In the genomic region with DNA sequence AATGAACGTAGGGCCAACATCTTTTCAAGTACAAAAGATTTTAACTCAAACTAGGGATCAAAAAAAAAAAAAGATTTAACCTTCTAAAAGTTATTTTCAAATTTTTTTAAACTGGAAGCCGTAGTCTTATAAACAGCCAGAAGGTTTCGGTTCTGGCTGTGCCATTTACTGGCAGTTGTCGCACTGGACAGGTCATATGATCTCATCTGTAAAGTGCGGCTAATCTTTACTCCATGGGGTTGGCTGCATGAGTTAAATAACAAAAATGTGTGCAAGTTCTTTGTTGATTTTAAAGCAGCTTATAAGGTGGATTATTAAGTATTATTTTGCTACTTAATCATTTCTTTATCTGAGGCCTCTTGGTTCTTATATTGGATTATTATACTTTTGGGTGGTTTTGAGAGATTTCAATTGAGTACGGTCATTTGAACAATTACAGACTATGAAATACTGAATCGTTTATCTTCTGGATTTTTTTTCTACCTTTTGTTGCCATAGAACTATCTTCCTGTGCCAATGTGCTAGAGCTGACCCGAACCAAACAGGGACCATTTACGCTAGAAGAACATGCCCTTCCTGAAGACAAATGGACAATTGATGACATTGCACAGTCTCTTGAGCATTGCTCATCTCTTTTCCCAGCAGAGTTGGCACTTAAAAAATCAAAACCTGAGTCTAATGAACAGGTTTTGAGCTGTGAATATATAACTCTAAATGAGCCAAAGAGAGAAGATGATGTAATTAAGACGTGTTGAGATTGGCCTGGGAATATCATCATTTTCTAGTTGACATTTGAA, we compare ENCODE assay signal across 25 cellular contexts. TPM values are rescaled to one million over a fixed set of nuclear protein-coding genes. Genes with fewer than 3 reads are reported as not detected.
DNase-seq lines count a peak whose midpoint lies in the region; ATAC-seq and TF ChIP-seq lines count a peak whose summit lies in the region.
"Had no signal": no experiment of that assay in that cellular context is flagged by ENCODE, and none has a peak within 500 bp of the region (broad histone marks: within the 10 kb centered on the region; RNA-seq: fewer than 3 reads in every experiment).

No MANE protein-coding gene starts in this region.

- H3K4me1 ChIP-seq in right atrium auricular region (no peaks in the 10 kb centered on the region), heart right ventricle (peaks cover 0 to 17% (median 0%) of the 10 kb centered on the region in 9 donors), ovary (ENCODE audit: insufficient read depth) (no peaks in the 10 kb centered on the region)
- H3K4me1 ChIP-seq: ascending aorta; BLaER1 treated with 17β-estradiol and CSF1 and Interleukin-3, amounts not matched to agents 10 nM and 100 nM; Caco-2; parathyroid adenoma; upper lobe of right lung had no signal

- H3K27ac ChIP-seq in right atrium auricular region (no peak overlapping the region), heart right ventricle (peak overlapping the region in 6 of 10 donors; percentile 8 to 65 (median 41)), ovary (peak overlapping the region in 1 of 2 donors; percentile 66)
- H3K27ac ChIP-seq: ascending aorta; BLaER1 treated with 17β-estradiol and CSF1 and Interleukin-3, amounts not matched to agents 10 nM and 100 nM; parathyroid adenoma; skin epidermis; upper lobe of right lung had no signal

- H3K4me3 ChIP-seq in right atrium auricular region (no peak overlapping the region), heart right ventricle (no peak overlapping the region), ovary (peak overlapping the region; percentile 19)
- H3K4me3 ChIP-seq: BLaER1 treated with 17β-estradiol and CSF1 and Interleukin-3, amounts not matched to agents 10 nM and 100 nM; HAP-1; skin epidermis; upper lobe of right lung had no signal

- 79 to 84% methylated on average over 10 of the region's 10 CpGs for WGBS in heart right ventricle, 2 donors
- WGBS in ovary, 3 donors: 24 to 34% (median 30%) methylated on average over 10 of the region's 10 CpGs

- no peak for TF ChIP-seq POLR2A in ovary (IDR thresholded peaks at IDR 0.05)

- intact Hi-C loops in Right ventricle myocardium superior (cut with DNase I) (no loop called here), heart right ventricle (cut with DNase I) (no loop called here), ovary (cut with DNase I) (no loop called here)

- H3K36me3 ChIP-seq in right atrium auricular region: no peaks in the 10 kb centered on the region
- peaks cover 0 to 27% (median 3%) of the 10 kb centered on the region in 9 donors for H3K36me3 ChIP-seq in heart right ventricle
- no peaks in the 10 kb centered on the region for H3K36me3 ChIP-seq in ovary
- H3K36me3 ChIP-seq: ascending aorta had no signal

- H3K27me3 ChIP-seq in right atrium auricular region: no peaks in the 10 kb centered on the region
- no peaks in the 10 kb centered on the region for H3K27me3 ChIP-seq in heart right ventricle
- H3K27me3 ChIP-seq in ovary: no peaks in the 10 kb centered on the region
- H3K27me3 ChIP-seq: ascending aorta; BLaER1 treated with 17β-estradiol and CSF1 and Interleukin-3, amounts not matched to agents 10 nM and 100 nM; upper lobe of right lung had no signal

- no peak for TF ChIP-seq CTCF in right atrium auricular region (IDR thresholded peaks at IDR 0.05)
- TF ChIP-seq CTCF in heart right ventricle (IDR thresholded peaks at IDR 0.05): no peak
- TF ChIP-seq CTCF in ovary (IDR thresholded peaks at IDR 0.05): no peak

- no peak for TF ChIP-seq EP300 in ovary (IDR thresholded peaks at IDR 0.05)

- DNase-seq in Right ventricle myocardium superior: no peak
- DNase-seq in right atrium auricular region (ENCODE audit: low spot score): no peak
- DNase-seq in heart right ventricle: no peak
- DNase-seq in ovary: no peak
- DNase-seq in AG08396 (ENCODE audit: low spot score): no peak
- DNase-seq in NCI-H446 treated with DMSO at 0.1 percent for 48 hours (lab: John Stamatoyannopoulos, UW): no peak
- DNase-seq: activated CD4-positive, alpha-beta memory T cell treated with anti-CD3 and anti-CD28 coated beads for 36 hours; activated naive CD8-positive, alpha-beta T cell treated with anti-CD3 and anti-CD28 coated beads for 36 hours; Caco-2; central memory CD4-positive, alpha-beta T cell; DMS79; natural killer cell; NCI-H226; OCI-M1; SIG-M5; stimulated activated CD4-positive, alpha-beta T cell treated with anti-CD3 and anti-CD28 coated beads, Interleukin-2, amount 100 ng/mL, for 24 hours; T-cell; upper lobe of right lung had no signal

- H3K9me3 ChIP-seq in right atrium auricular region: no peaks in the 10 kb centered on the region
- H3K9me3 ChIP-seq in heart right ventricle: no peaks in the 10 kb centered on the region
- H3K9me3 ChIP-seq in ovary: no peaks in the 10 kb centered on the region
- H3K9me3 ChIP-seq: ascending aorta, Caco-2, HAP-1, upper lobe of right lung had no signal

- ATAC-seq in Right ventricle myocardium superior (ENCODE audit: poor library complexity) (peak; percentile 81), heart right ventricle (peak in 4 of 8 donors; percentile 61 to 71 (median 66)), GM19452 (IDR thresholded peaks at IDR 0.05; ENCODE audit: unreplicated experiment) (no peak), GM19467 (IDR thresholded peaks at IDR 0.05; ENCODE audit: unreplicated experiment) (no peak)
- ATAC-seq: natural killer cell, T-cell, upper lobe of right lung had no signal

RNA-seq across cellular contexts. Expression of a gene that starts 36.8 kb away (rescaled TPM):
- total RNA-seq in Right ventricle myocardium superior (12.0 TPM), right atrium auricular region (10 to 100 TPM; 15.3 to 22.9 TPM), heart right ventricle (10 to 100 TPM in 9 of 10 donors, 1 to 10 TPM in 1; 7.9 to 29.8 (median 23.5) TPM), ovary (10 to 100 TPM in 6 of 7 donors, 1 to 10 TPM in 1; 9.6 to 25.0 (median 17.4) TPM)
- polyA plus RNA-seq in heart right ventricle (1 to 10 TPM; 3.9 to 5.0 TPM), ovary (10 to 100 TPM; 12.0 to 36.1 TPM)

Comparison
In these comparisons a context has a peak if more than half of its experiments do, and no peak if none do; other contexts are left out.
1. H3K27ac ChIP-seq: peak in heart right ventricle (6 of 10); none in right atrium auricular region (0 of 2).